14 cellular contexts compared by ENCODE assay signal in genomic region chr16:66619534-66620418, GRCh38. TPM values are rescaled to one million over a fixed set of nuclear protein-coding genes. Genes with fewer than 3 reads are reported as not detected.
DNase-seq lines count a peak whose midpoint lies in the region; ATAC-seq and TF ChIP-seq lines count a peak whose summit lies in the region.
"Had no signal": no experiment of that assay in that cellular context is flagged by ENCODE, and none has a peak within 500 bp of the region (broad histone marks: within the 10 kb centered on the region; RNA-seq: fewer than 3 reads in every experiment).

No MANE protein-coding gene starts in this region.

- CTCF ChIA-PET in activated CD4-positive, alpha-beta memory T cell treated with anti-CD3 and anti-CD28 coated beads for 36 hours (lab: Charles Lee), result interaction anchor here (0.6 to 1.0 kb wide), 2 partner anchors 11 to 31 kb away, joined by 3 to 4 read pairs; no protein-coding TSS in a partner anchor
- CTCF ChIA-PET in activated CD8-positive, alpha-beta T cell treated with anti-CD3 and anti-CD28 coated beads for 36 hours (lab: Charles Lee), result interaction anchor here (0.9 to 5.5 kb wide), 4 partner anchors 8 to 109 kb away, joined by 3 to 30 read pairs (median 12); no protein-coding TSS in a partner anchor

- DNase-seq in GM10266 (ENCODE audit: extremely low spot score) (peak; percentile 51), NAMALWA (ENCODE audit: low spot score) (peak; percentile 42), coronary artery (ENCODE audit: low spot score) (peak; percentile 56), sciatic nerve (ENCODE audit: low spot score) (no peak)
- no peak for DNase-seq in activated CD4-positive, alpha-beta memory T cell treated with anti-CD3 and anti-CD28 coated beads for 36 hours
- DNase-seq in activated CD8-positive, alpha-beta T cell treated with anti-CD3 and anti-CD28 coated beads for 36 hours, result no peak
- DNase-seq: activated T-cell treated with anti-CD3 and anti-CD28 coated beads, Interleukin-2, amount 50 U/mL, for 48 hours; H9; midbrain; SHP77; stimulated activated CD4-positive, alpha-beta T cell treated with anti-CD3 and anti-CD28 coated beads, Interleukin-4, amount 100 ng/mL, for 24 hours had no signal

- peaks cover 2% of the 10 kb centered on the region for H3K4me1 Mint-ChIP-seq in activated CD4-positive, alpha-beta memory T cell treated with anti-CD3 and anti-CD28 coated beads for 36 hours (ENCODE audit: low read depth)
- H3K4me1 Mint-ChIP-seq in activated CD8-positive, alpha-beta T cell treated with anti-CD3 and anti-CD28 coated beads for 36 hours (ENCODE audit: low read depth), result peaks cover 7% of the 10 kb centered on the region

- POLR2A ChIA-PET in activated CD4-positive, alpha-beta memory T cell treated with anti-CD3 and anti-CD28 coated beads for 36 hours (lab: Charles Lee), result no interaction called here
- POLR2A ChIA-PET in activated CD8-positive, alpha-beta T cell treated with anti-CD3 and anti-CD28 coated beads for 36 hours (lab: Charles Lee), result interaction anchor here (0.6 kb wide), 1 partner anchor 18 kb away, joined by 3 read pairs; no protein-coding TSS in a partner anchor

- H3K4me3 ChIP-seq in coronary artery, result no peak overlapping the region

- H3K9me3 Mint-ChIP-seq in activated CD4-positive, alpha-beta memory T cell treated with anti-CD3 and anti-CD28 coated beads for 36 hours, result no peaks in the 10 kb centered on the region
- no peaks in the 10 kb centered on the region for H3K9me3 Mint-ChIP-seq in activated CD8-positive, alpha-beta T cell treated with anti-CD3 and anti-CD28 coated beads for 36 hours
- H3K9me3 Mint-ChIP-seq: H9 had no signal

- H3K36me3 Mint-ChIP-seq in activated CD4-positive, alpha-beta memory T cell treated with anti-CD3 and anti-CD28 coated beads for 36 hours, result no peaks in the 10 kb centered on the region
- H3K36me3 Mint-ChIP-seq in activated CD8-positive, alpha-beta T cell treated with anti-CD3 and anti-CD28 coated beads for 36 hours (ENCODE audit: low read depth), result no peaks in the 10 kb centered on the region

- no peak overlapping the region for H3K4me3 Mint-ChIP-seq in activated CD4-positive, alpha-beta memory T cell treated with anti-CD3 and anti-CD28 coated beads for 36 hours
- no peak overlapping the region for H3K4me3 Mint-ChIP-seq in activated CD8-positive, alpha-beta T cell treated with anti-CD3 and anti-CD28 coated beads for 36 hours
- H3K4me3 Mint-ChIP-seq: H9 had no signal

- peak; percentile 14 for ATAC-seq in sciatic nerve
- no peak for ATAC-seq in activated CD8-positive, alpha-beta T cell treated with anti-CD3 and anti-CD28 coated beads for 36 hours
- ATAC-seq in activated CD4-positive, CD25-positive, alpha-beta regulatory T cell treated with anti-CD3 and anti-CD28 coated beads, Interleukin-2, amount 50 U/mL, for 24 hours, result no peak

- TF ChIP-seq CTCF in GM10266 (IDR thresholded peaks at IDR 0.05; ENCODE audit: control insufficient read depth, insufficient read depth, low read depth, missing control alignments) (no peak), coronary artery (IDR thresholded peaks at IDR 0.05) (no peak)
- no peak for TF ChIP-seq CTCF in activated CD8-positive, alpha-beta T cell treated with anti-CD3 and anti-CD28 coated beads for 36 hours (IDR thresholded peaks at IDR 0.05)

- no peak overlapping the region for H3K27ac Mint-ChIP-seq in activated CD4-positive, alpha-beta memory T cell treated with anti-CD3 and anti-CD28 coated beads for 36 hours
- H3K27ac Mint-ChIP-seq in activated CD8-positive, alpha-beta T cell treated with anti-CD3 and anti-CD28 coated beads for 36 hours, result no peak overlapping the region
- H3K27ac Mint-ChIP-seq: H9 had no signal

- H3K27ac ChIP-seq in coronary artery, result no peak overlapping the region
- H3K27ac ChIP-seq: KMS-11 had no signal

- no peaks in the 10 kb centered on the region for H3K27me3 Mint-ChIP-seq in activated CD4-positive, alpha-beta memory T cell treated with anti-CD3 and anti-CD28 coated beads for 36 hours
- H3K27me3 Mint-ChIP-seq in activated CD8-positive, alpha-beta T cell treated with anti-CD3 and anti-CD28 coated beads for 36 hours, result no peaks in the 10 kb centered on the region

- intact Hi-C loops in sciatic nerve (cut with DNase I), result no loop called here
- intact Hi-C loops in activated CD4-positive, alpha-beta memory T cell treated with anti-CD3 and anti-CD28 coated beads for 36 hours (cut with micrococcal nuclease), result no loop called here
- intact Hi-C loops in activated CD8-positive, alpha-beta T cell treated with anti-CD3 and anti-CD28 coated beads for 36 hours (cut with micrococcal nuclease), result no loop called here

RNA-seq across cellular contexts. Expression of gene CMTM3, which starts 15.3 kb away (rescaled TPM):
- 44.5 TPM for total RNA-seq in sciatic nerve
- total RNA-seq in activated CD4-positive, alpha-beta memory T cell treated with anti-CD3 and anti-CD28 coated beads for 36 hours, result 10 to 100 TPM; 64.6 to 65.9 TPM
- total RNA-seq in activated CD8-positive, alpha-beta T cell treated with anti-CD3 and anti-CD28 coated beads for 36 hours, result 10 to 100 TPM; 48.0 to 49.4 TPM

RNA-seq across cellular contexts. Expression of gene CMTM2, which starts 40.5 kb away (rescaled TPM):
- 1.5 TPM for total RNA-seq in sciatic nerve
- under 1 TPM; 0.36 to 0.45 TPM for total RNA-seq in activated CD4-positive, alpha-beta memory T cell treated with anti-CD3 and anti-CD28 coated beads for 36 hours
- total RNA-seq in activated CD8-positive, alpha-beta T cell treated with anti-CD3 and anti-CD28 coated beads for 36 hours, result under 1 TPM in 1 of 2 experiments, not detected in 1; 0.29 TPM
- total RNA-seq: H9, ureter had no signal

RNA-seq across cellular contexts. Expression of gene CMTM1, which starts 53.5 kb away (rescaled TPM):
- 6.2 TPM for total RNA-seq in sciatic nerve
- total RNA-seq in activated CD4-positive, alpha-beta memory T cell treated with anti-CD3 and anti-CD28 coated beads for 36 hours, result 10 to 100 TPM; 10.1 to 11.5 TPM
- total RNA-seq in activated CD8-positive, alpha-beta T cell treated with anti-CD3 and anti-CD28 coated beads for 36 hours, result 1 to 10 TPM; 5.4 to 6.2 TPM

Comparison
In these comparisons a context has a peak if more than half of its experiments do, and no peak if none do; other contexts are left out.
1. DNase-seq: peak in GM10266 (single experiment), NAMALWA (single experiment) and coronary artery (single experiment); none in sciatic nerve (single experiment), activated CD4-positive, alpha-beta memory T cell treated with anti-CD3 and anti-CD28 coated beads for 36 hours (single experiment) and activated CD8-positive, alpha-beta T cell treated with anti-CD3 and anti-CD28 coated beads for 36 hours (single experiment).